Comparison of ENCODE assay signal across 24 cellular contexts in genomic region chr20:43568706-43569105, GRCh38. TPM values are rescaled to one million over a fixed set of nuclear protein-coding genes. Genes with fewer than 3 reads are reported as not detected.
DNase-seq lines count a peak whose midpoint lies in the region; ATAC-seq, FAIRE-seq and TF ChIP-seq lines count a peak whose summit lies in the region.
"Had no signal": no experiment of that assay in that cellular context is flagged by ENCODE, and none has a peak within 500 bp of the region (broad histone marks: within the 10 kb centered on the region; RNA-seq: fewer than 3 reads in every experiment).

No MANE protein-coding gene starts in this region.

- H3K9me3 Mint-ChIP-seq in H9 (no peaks in the 10 kb centered on the region), endodermal cell (no peaks in the 10 kb centered on the region)
- H3K9me3 Mint-ChIP-seq: CD14-positive monocyte; CD4-positive, alpha-beta T cell; CD8-positive, alpha-beta memory T cell; GM23338 had no signal

- no peak overlapping the region for H2BK20ac ChIP-seq in H9 (ENCODE audit: low read depth, low read length, poor library complexity, severe bottlenecking)

- no peak overlapping the region for H4K8ac ChIP-seq in H9 (replicated peaks; ENCODE audit: insufficient read length, low read depth, low read length)

- DNase-seq in H9: no peak
- peak; percentile 71 for DNase-seq in endodermal cell
- peak; percentile 3 for DNase-seq in kidney
- peak; percentile 45 for DNase-seq in spleen
- DNase-seq in hepatic stellate cell (ENCODE audit: low spot score): no peak
- DNase-seq in WERI-Rb-1: no peak
- DNase-seq: 8988T; ACHN; AML-193; BE2C; CD4-positive, alpha-beta T cell; CD8-positive, alpha-beta memory T cell; DMS 273 treated with DMSO at 0.1 percent for 48 hours; DMS79; EL; GDM1; HCEC 1CT had no signal

- ATAC-seq in GM18868 (IDR thresholded peaks at IDR 0.05; ENCODE audit: unreplicated experiment): no peak
- ATAC-seq: A549, GM12878, GM23338 had no signal

- H2AK5ac ChIP-seq in H9 (ENCODE audit: insufficient read length, low read length): no peak overlapping the region

- H2BK5ac ChIP-seq in H9 (ENCODE audit: insufficient read length, low read length): no peak overlapping the region

- H3K27me3 Mint-ChIP-seq in H9 (ENCODE audit: low read depth) (no peaks in the 10 kb centered on the region), endodermal cell (ENCODE audit: insufficient read depth) (no peaks in the 10 kb centered on the region)
- H3K27me3 Mint-ChIP-seq: CD4-positive, alpha-beta T cell had no signal

- no peak overlapping the region for H2BK120ac ChIP-seq in H9 (ENCODE audit: low read depth, low read length, poor library complexity, severe bottlenecking)

- H3K14ac ChIP-seq in H9 (ENCODE audit: insufficient read depth, low read length): no peak overlapping the region

- WGBS in H9 (ENCODE audit: extremely low coverage, insufficient read length, low lambda C conversion rate): no CpG with 5 or more reads among the region's 4 CpGs
- 74 to 80% methylated on average over 3 to 4 of the region's 4 CpGs for WGBS in endodermal cell (ENCODE audit: insufficient coverage in 1 of 2, insufficient read length in 1 of 2), 2 experiments
- WGBS in spleen, 5 donors: 78 to 88% (median 84%) methylated on average over 4 of the region's 4 CpGs

- H3K4me1 Mint-ChIP-seq in H9 (peaks cover 3% of the 10 kb centered on the region in 2 experiments; a peak in 3 of 4 replicates), endodermal cell (no peaks in the 10 kb centered on the region)
- H3K4me1 Mint-ChIP-seq: CD8-positive, alpha-beta memory T cell; GM23338 had no signal

- peak overlapping the region in 2 of 3 experiments; percentile 3 to 36; a peak in 3 of 7 replicates for H3K27ac Mint-ChIP-seq in H9
- no peak overlapping the region for H3K27ac Mint-ChIP-seq in endodermal cell
- H3K27ac Mint-ChIP-seq: CD14-positive monocyte; CD4-positive, alpha-beta T cell; GM23338 had no signal

- TF ChIP-seq CTCF in H9 (conservative IDR thresholded peaks at IDR 0.05): no peak
- no peak for TF ChIP-seq CTCF in endodermal cell (conservative IDR thresholded peaks at IDR 0.05)
- TF ChIP-seq CTCF in kidney (IDR thresholded peaks at IDR 0.05; ENCODE audit: borderline replicate concordance, extremely low read depth, insufficient read depth): no peak
- TF ChIP-seq CTCF in spleen (IDR thresholded peaks at IDR 0.05 in 8 of 11, conservative IDR thresholded peaks at IDR 0.05 in 3 of 11): no peak
- no peak for TF ChIP-seq CTCF in WERI-Rb-1 (IDR thresholded peaks at IDR 0.05; ENCODE audit: low read depth, low read length)

- no peak overlapping the region for H2BK15ac ChIP-seq in H9 (ENCODE audit: low read depth, low read length)

- no peak overlapping the region for H3K4me3 ChIP-seq in endodermal cell (ENCODE audit: low read length)
- no peak overlapping the region for H3K4me3 ChIP-seq in kidney (ENCODE audit: low read length in 2 of 2)
- no peak overlapping the region for H3K4me3 ChIP-seq in spleen
- H3K4me3 ChIP-seq in WERI-Rb-1 (ENCODE audit: low read depth, low read length): no peak overlapping the region
- H3K4me3 ChIP-seq: A549; BLaER1 treated with 17β-estradiol and CSF1 and Interleukin-3, amounts not matched to agents 10 nM and 100 nM; GM12878; GM23338 had no signal

- H4K91ac ChIP-seq in H9 (ENCODE audit: insufficient read length, low read depth, low read length): no peak overlapping the region

- H3K56ac ChIP-seq in H9 (ENCODE audit: insufficient read length, low read depth, low read length): no peak overlapping the region

- H3K4me1 ChIP-seq in H9 (ENCODE audit: insufficient read depth, low read length) (no peaks in the 10 kb centered on the region), endodermal cell (ENCODE audit: control insufficient read depth, insufficient read depth, low read length) (no peaks in the 10 kb centered on the region), kidney (ENCODE audit: control insufficient read depth in 1 of 2, insufficient read depth in 1 of 2, low read depth in 1 of 2, low read length in 2 of 2) (peaks cover under 1 to 3% of the 10 kb centered on the region in 2 donors), spleen (no peaks in the 10 kb centered on the region)
- H3K4me1 ChIP-seq: A549, BE2C had no signal

- H3K27me3 ChIP-seq in H9 (ENCODE audit: insufficient read depth, low read length) (no peaks in the 10 kb centered on the region), endodermal cell (ENCODE audit: control insufficient read depth, insufficient read depth, low read length, poor library complexity, severe bottlenecking) (no peaks in the 10 kb centered on the region), spleen (replicated peaks in 1 of 7) (no peaks in the 10 kb centered on the region), WERI-Rb-1 (ENCODE audit: insufficient read depth, low read depth, severe bottlenecking) (no peaks in the 10 kb centered on the region)
- H3K27me3 ChIP-seq: BE2C; BLaER1 treated with 17β-estradiol and CSF1 and Interleukin-3, amounts not matched to agents 10 nM and 100 nM had no signal

- H3K27ac ChIP-seq in H9 (ENCODE audit: insufficient read length, low read depth, low read length) (no peak overlapping the region), endodermal cell (ENCODE audit: low read depth, low read length) (no peak overlapping the region), kidney (ENCODE audit: low read depth in 2 of 2, low read length in 2 of 2) (no peak overlapping the region), spleen (no peak overlapping the region), WERI-Rb-1 (no peak overlapping the region)
- H3K27ac ChIP-seq: A549; BLaER1 treated with 17β-estradiol and CSF1 and Interleukin-3, amounts not matched to agents 10 nM and 100 nM had no signal

- no peak overlapping the region for H3K9ac ChIP-seq in H9 (ENCODE audit: extremely low read depth, insufficient read length, low read length)
- no peak overlapping the region for H3K9ac ChIP-seq in endodermal cell (ENCODE audit: extremely low read depth, low read length, poor library complexity, severe bottlenecking)
- no peak overlapping the region for H3K9ac ChIP-seq in kidney (ENCODE audit: low read length in 2 of 2)
- H3K9ac ChIP-seq: BLaER1 treated with 17β-estradiol and CSF1 and Interleukin-3, amounts not matched to agents 10 nM and 100 nM had no signal

- no peak for TF ChIP-seq POLR2A in spleen (IDR thresholded peaks at IDR 0.05)

- no peak overlapping the region for H3T11ph ChIP-seq in H9 (ENCODE audit: low read length)

- FAIRE-seq in kidney (lab: Jason Lieb, UNC): no peak
- FAIRE-seq: A549, D721Med, GM12878 had no signal

- no peak overlapping the region for H2BK12ac ChIP-seq in H9 (ENCODE audit: insufficient read length, low read depth, low read length)

- no peak overlapping the region for H3K4ac ChIP-seq in H9 (ENCODE audit: low read depth, low read length)

- no peaks in the 10 kb centered on the region for H3K79me2 ChIP-seq in H9 (ENCODE audit: insufficient read depth, low read length)

- no peak overlapping the region for H4K5ac ChIP-seq in H9 (ENCODE audit: insufficient read length, low read depth, low read length)

- H3K4me3 Mint-ChIP-seq in H9 (no peak overlapping the region), endodermal cell (no peak overlapping the region)
- H3K4me3 Mint-ChIP-seq: CD14-positive monocyte; CD4-positive, alpha-beta T cell; GM23338 had no signal

- no peaks in the 10 kb centered on the region for H3K79me1 ChIP-seq in H9 (ENCODE audit: insufficient read depth, low read depth, low read length, poor library complexity, severe bottlenecking)

- no peaks in the 10 kb centered on the region for H3K23me2 ChIP-seq in H9 (ENCODE audit: insufficient read length, low read depth, low read length, poor library complexity, severe bottlenecking)

- H3K9me3 ChIP-seq in H9 (ENCODE audit: control insufficient read depth, low read depth, low read length): no peaks in the 10 kb centered on the region
- no peaks in the 10 kb centered on the region for H3K9me3 ChIP-seq in endodermal cell (ENCODE audit: control insufficient read depth, low read length)
- H3K9me3 ChIP-seq in kidney (ENCODE audit: control insufficient read depth in 1 of 2, low read length in 2 of 2): no peaks in the 10 kb centered on the region
- H3K9me3 ChIP-seq in spleen: no peaks in the 10 kb centered on the region
- H3K9me3 ChIP-seq in WERI-Rb-1 (ENCODE audit: severe bottlenecking): no peaks in the 10 kb centered on the region
- H3K9me3 ChIP-seq: A549; BE2C; BLaER1 treated with 17β-estradiol and CSF1 and Interleukin-3, amounts not matched to agents 10 nM and 100 nM had no signal

- H4K20me1 ChIP-seq in H9 (ENCODE audit: control insufficient read depth, insufficient read depth, insufficient read length): no peaks in the 10 kb centered on the region
- H4K20me1 ChIP-seq: BLaER1 treated with 17β-estradiol and CSF1 and Interleukin-3, amounts not matched to agents 10 nM and 100 nM had no signal

- no peak overlapping the region for H2AFZ ChIP-seq in H9 (ENCODE audit: low read length)
- H2AFZ ChIP-seq: GM23338 had no signal

- no peak overlapping the region for H3K18ac ChIP-seq in H9 (ENCODE audit: insufficient read length, low read depth, low read length)

- H3K36me3 Mint-ChIP-seq in H9 (ENCODE audit: insufficient read depth in 1 of 3, low read depth in 3 of 3) (no peaks in the 10 kb centered on the region), endodermal cell (ENCODE audit: low read depth) (no peaks in the 10 kb centered on the region)
- H3K36me3 Mint-ChIP-seq: CD14-positive monocyte had no signal

- no peaks in the 10 kb centered on the region for H3K36me3 ChIP-seq in endodermal cell (ENCODE audit: control insufficient read depth, insufficient read depth, low read length)
- peaks cover 33 to 35% of the 10 kb centered on the region in 2 donors for H3K36me3 ChIP-seq in kidney (ENCODE audit: control insufficient read depth in 1 of 2, insufficient read depth in 2 of 2, low read length in 2 of 2)
- no peaks in the 10 kb centered on the region for H3K36me3 ChIP-seq in spleen
- no peaks in the 10 kb centered on the region for H3K36me3 ChIP-seq in WERI-Rb-1
- H3K36me3 ChIP-seq: BE2C; BLaER1 treated with 17β-estradiol and CSF1 and Interleukin-3, amounts not matched to agents 10 nM and 100 nM had no signal

- no peak overlapping the region for H3K4me2 ChIP-seq in H9 (ENCODE audit: insufficient read depth, insufficient read length, low read length)
- H3K4me2 ChIP-seq: A549; BLaER1 treated with 17β-estradiol and CSF1 and Interleukin-3, amounts not matched to agents 10 nM and 100 nM; GM23338 had no signal

- intact Hi-C loops in kidney (cut with DNase I) (no loop called here), spleen (cut with DNase I; ENCODE audit: low total_unique reads) (no loop called here)

- no peak overlapping the region for H3K23ac ChIP-seq in H9 (ENCODE audit: insufficient read length, low read depth, low read length)

RNA-seq across cellular contexts. Expression of gene SGK2, which starts 9.9 kb away (rescaled TPM):
- total RNA-seq in H9 (2021) (not detected in 2 replicates), endodermal cell (1 to 10 TPM; 1.6 to 5.3 TPM), kidney (42.9 TPM), spleen (1 to 10 TPM in 5 of 7 donors, under 1 TPM in 2; 0.50 to 3.1 (median 1.2) TPM)
- polyA plus RNA-seq in endodermal cell (2013, experiment 1 of 2): 1.9 TPM
- 2.3 TPM for polyA plus RNA-seq in endodermal cell (2013, experiment 2 of 2)
- polyA plus RNA-seq in kidney (ENCODE audit: insufficient read depth, low read depth, low replicate concordance) (95.1 TPM), spleen (under 1 TPM; 0.54 to 0.65 (median 0.55) TPM)
- polyA plus RNA-seq: CD14-positive monocyte; CD8-positive, alpha-beta memory T cell; GM23338 had no signal

RNA-seq across cellular contexts. Expression of gene IFT52, which starts 22.0 kb away (rescaled TPM):
- total RNA-seq in H9 (2021): 44.5 and 45.5 TPM in 2 replicates
- 10 to 100 TPM; 41.4 to 58.3 TPM for total RNA-seq in endodermal cell
- polyA plus RNA-seq in endodermal cell (2013, experiment 1 of 2): 80.8 TPM
- polyA plus RNA-seq in endodermal cell (2013, experiment 2 of 2): 83.5 TPM
- total RNA-seq in kidney: 35.2 TPM
- 27.0 TPM for polyA plus RNA-seq in kidney (ENCODE audit: insufficient read depth, low read depth, low replicate concordance)
- total RNA-seq in spleen: 10 to 100 TPM; 15.4 to 26.4 (median 23.3) TPM
- 10 to 100 TPM; 14.4 to 16.4 (median 15.9) TPM for polyA plus RNA-seq in spleen

Comparison
In these comparisons a context has a peak if more than half of its experiments do, and no peak if none do; other contexts are left out.
1. DNase-seq: peak in endodermal cell (single experiment), kidney (single experiment) and spleen (single experiment); none in H9 (single experiment), hepatic stellate cell (single experiment) and WERI-Rb-1 (single experiment).